Comparison of ENCODE assay signal across 8 cellular contexts in genomic region chr1:201740609-201741231, GRCh38.
DNase-seq lines count a peak whose midpoint lies in the region; ATAC-seq and TF ChIP-seq lines count a peak whose summit lies in the region.

No MANE protein-coding gene starts in this region.

- H3K36me3 Mint-ChIP-seq in CD14-positive monocyte (peaks cover 0 to 4% of the 10 kb centered on the region in 2 donors), nephron progenitor cell (ENCODE audit: low read depth) (peaks cover 12% of the 10 kb centered on the region)

- peaks cover 16 to 28% (median 24%) of the 10 kb centered on the region in 3 donors for H3K27me3 Mint-ChIP-seq in CD14-positive monocyte (ENCODE audit: low read depth in 3 of 3)
- H3K27me3 Mint-ChIP-seq in nephron progenitor cell (ENCODE audit: low read depth, poor library complexity): peaks cover 3% of the 10 kb centered on the region

- peak overlapping the region in 6 of 7 donors; percentile 10 to 82 (median 68) for H3K27ac Mint-ChIP-seq in CD14-positive monocyte
- peak overlapping the region; percentile 94 for H3K27ac Mint-ChIP-seq in nephron progenitor cell

- H3K4me1 Mint-ChIP-seq in CD14-positive monocyte: peaks cover 33% of the 10 kb centered on the region
- H3K4me1 Mint-ChIP-seq in nephron progenitor cell: peaks cover 67% of the 10 kb centered on the region

- TF ChIP-seq CTCF in CD14-positive monocyte (IDR thresholded peaks at IDR 0.05): no peak
- no peak for TF ChIP-seq CTCF in epithelial cell of proximal tubule (conservative IDR thresholded peaks at IDR 0.05; ENCODE audit: low read depth, low read length)
- TF ChIP-seq CTCF in nephron progenitor cell (IDR thresholded peaks at IDR 0.05): no peak

- H3K9me3 Mint-ChIP-seq in CD14-positive monocyte (peaks cover 0 to 2% (median 0%) of the 10 kb centered on the region in 7 donors), nephron progenitor cell (no peaks in the 10 kb centered on the region)

- H3K4me3 ChIP-seq in epithelial cell of proximal tubule (ENCODE audit: low read depth, low read length): peak overlapping the region; percentile 90

- intact Hi-C loops in CD14-positive monocyte (cut with micrococcal nuclease): loop anchor here in 1 of 2 donors (5.0 kb wide), 2 partner anchors 33 to 42 kb away; no protein-coding TSS in a partner anchor

- ATAC-seq in HG02870 (IDR thresholded peaks at IDR 0.05; ENCODE audit: unreplicated experiment): no peak
- no peak for ATAC-seq in GM18858 (IDR thresholded peaks at IDR 0.05; ENCODE audit: unreplicated experiment)

- H3K4me3 Mint-ChIP-seq in CD14-positive monocyte (peak overlapping the region; percentile 89 to 97), nephron progenitor cell (peak overlapping the region; percentile 96)

- DNase-seq in CD14-positive monocyte (ENCODE audit: low spot score) (peak; percentile 61), OCI-M1 (lab: John Stamatoyannopoulos, UW) (peak; percentile 27), epithelial cell of proximal tubule (ENCODE audit: low read depth) (no peak), nephron progenitor cell (no peak), GDM1 (lab: John Stamatoyannopoulos, UW) (no peak), NCI-H526 treated with DMSO at 0.1 percent for 48 hours (lab: John Stamatoyannopoulos, UW) (no peak)

Comparison
In these comparisons a context has a peak if more than half of its experiments do, and no peak if none do; other contexts are left out.
1. DNase-seq: peak in CD14-positive monocyte (single experiment) and OCI-M1 (single experiment); none in epithelial cell of proximal tubule (single experiment), nephron progenitor cell (single experiment), GDM1 (single experiment) and NCI-H526 treated with DMSO at 0.1 percent for 48 hours (single experiment).